1 cellular context compared by ENCODE assay signal in genomic region chr21:34936874-34937563, GRCh38.
TF ChIP-seq lines count a peak whose summit lies in the region.

No MANE protein-coding gene starts in this region.

TF ChIP-seq in HCT116, 20 proteins besides CTCF, POLR2A, EP300 and RAD21 (continued from another document):
- no peak for TF ChIP-seq EGR1 (IDR thresholded peaks at IDR 0.05; ENCODE audit: low read depth)
- no peak for TF ChIP-seq POLR2AphosphoS5 (IDR thresholded peaks at IDR 0.05; ENCODE audit: low read depth, low read length)
- no peak for TF ChIP-seq ZBTB33 (IDR thresholded peaks at IDR 0.05; ENCODE audit: extremely low read depth, insufficient replicate concordance, low read length)
- no peak for TF ChIP-seq ATF3 (IDR thresholded peaks at IDR 0.05)
- no peak for TF ChIP-seq SIN3A (IDR thresholded peaks at IDR 0.05; ENCODE audit: low read depth)
- TF ChIP-seq ZFX (IDR thresholded peaks at IDR 0.05) = no peak
